In the genomic region with DNA sequence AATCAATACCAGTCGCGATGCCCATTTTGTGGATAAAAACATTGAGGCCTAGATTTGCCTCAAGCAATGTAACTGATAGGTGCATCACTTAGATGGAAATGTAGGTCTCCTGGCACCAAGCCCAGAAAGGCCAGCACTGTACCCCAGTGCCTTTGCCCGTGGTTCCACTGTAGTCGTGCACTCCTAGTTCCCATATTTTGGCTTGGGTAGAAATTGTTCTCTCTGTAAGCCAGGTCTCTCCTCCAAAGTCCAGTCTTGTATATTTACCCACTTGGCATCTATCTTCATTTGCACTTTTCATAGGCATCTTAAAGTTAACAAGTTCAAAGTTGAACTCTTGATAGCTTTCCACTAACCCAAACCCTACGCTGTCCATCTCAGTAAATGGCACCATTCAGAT, we compare ENCODE assay signal across 21 cellular contexts. TPM values are rescaled to one million over a fixed set of nuclear protein-coding genes. Genes with fewer than 3 reads are reported as not detected.
"Had no signal": no experiment of that assay in that cellular context is flagged by ENCODE, and none has a peak within 500 bp of the region (broad histone marks: within the 10 kb centered on the region; RNA-seq: fewer than 3 reads in every experiment).

No MANE protein-coding gene starts in this region.

- H3K9ac ChIP-seq: SK-N-SH had no signal

- H3K4me3 ChIP-seq: MG63 had no signal

- H3K9me3 ChIP-seq: MG63, SK-N-SH had no signal

- H3K4me1 Mint-ChIP-seq: IgD-negative memory B cell had no signal

- H3K27ac ChIP-seq: RWPE1 had no signal

- H3K36me3 ChIP-seq: MG63 had no signal

- DNase-seq: KBM-7, MG63, NCI-H1092, NCI-H1436, NCI-H187, NCI-H2029, NCI-H2081 treated with DMSO at 0.1 percent for 48 hours, NCI-H2171, NCI-H226, NCI-H446, NCI-H510A, NCI-H524 treated with DMSO at 0.1 percent for 48 hours, NCI-H69, NCI-H774, SHP77, SK-N-SH, SW 1271 had no signal

- H3K4me2 ChIP-seq: SK-N-SH had no signal

- H3K27me3 ChIP-seq: MG63 had no signal

RNA-seq across cellular contexts. Expression of a gene that starts 41.6 kb away (rescaled TPM):
- total RNA-seq: SK-MEL-5 had no signal
- polyA plus RNA-seq: IgD-negative memory B cell, SK-N-SH had no signal

RNA-seq across cellular contexts. Expression of a gene that starts 44.6 kb away (rescaled TPM):
- total RNA-seq: HT1080 had no signal
- polyA plus RNA-seq: IgD-negative memory B cell had no signal
